In genomic region chrX:152865232-152865920, GRCh38 we compare ENCODE assay signal across 1 cellular context.
TF ChIP-seq lines count a peak whose summit lies in the region.

No MANE protein-coding gene starts in this region.

TF ChIP-seq in H1, 55 proteins besides CTCF, POLR2A, EP300 and RAD21:
- TF ChIP-seq KDM1A (IDR thresholded peaks at IDR 0.05; ENCODE audit: borderline replicate concordance, low read length) (no peak), NANOG (IDR thresholded peaks at IDR 0.05; ENCODE audit: insufficient read depth, low read depth, low read length, poor library complexity, severe bottlenecking) (no peak), TEAD4 (IDR thresholded peaks at IDR 0.05; ENCODE audit: low read depth, low read length) (no peak), RXRA (IDR thresholded peaks at IDR 0.05; ENCODE audit: insufficient read depth, low read depth, low read length) (no peak), BCL11A (IDR thresholded peaks at IDR 0.05; ENCODE audit: low read depth in 2 of 2, low read length in 2 of 2) (no peak), EGR1 (IDR thresholded peaks at IDR 0.05; ENCODE audit: borderline replicate concordance, low read depth, low read length) (no peak), EZH2 (IDR thresholded peaks at IDR 0.05; ENCODE audit: low read depth, low read length, severe bottlenecking) (no peak), ATF3 (IDR thresholded peaks at IDR 0.05; ENCODE audit: insufficient read depth, low read depth, low read length) (no peak), NRF1 (IDR thresholded peaks at IDR 0.05; ENCODE audit: low read depth, low read length) (no peak), CBX5 (IDR thresholded peaks at IDR 0.05; ENCODE audit: low read depth, low read length) (no peak), PHF8 (conservative IDR thresholded peaks at IDR 0.05; ENCODE audit: low read depth, low read length) (no peak), TBP (IDR thresholded peaks at IDR 0.05; ENCODE audit: low read depth, low read length) (no peak), ASH2L (IDR thresholded peaks at IDR 0.05; ENCODE audit: low read length) (no peak), CEBPB (IDR thresholded peaks at IDR 0.05; ENCODE audit: low read depth, low read length) (no peak), TAF7 (optimal IDR thresholded peaks at IDR 0.05; ENCODE audit: borderline replicate concordance, low read depth, low read length) (no peak), TCF12 (IDR thresholded peaks at IDR 0.05; ENCODE audit: low read depth, low read length) (no peak), SP2 (IDR thresholded peaks at IDR 0.05; ENCODE audit: low read length) (no peak), HDAC6 (IDR thresholded peaks at IDR 0.05; ENCODE audit: low read depth, low read length) (no peak), JUND (IDR thresholded peaks at IDR 0.05; ENCODE audit: low read length) (no peak)
